Comparison of ENCODE assay signal across 8 cellular contexts in the genomic region with DNA sequence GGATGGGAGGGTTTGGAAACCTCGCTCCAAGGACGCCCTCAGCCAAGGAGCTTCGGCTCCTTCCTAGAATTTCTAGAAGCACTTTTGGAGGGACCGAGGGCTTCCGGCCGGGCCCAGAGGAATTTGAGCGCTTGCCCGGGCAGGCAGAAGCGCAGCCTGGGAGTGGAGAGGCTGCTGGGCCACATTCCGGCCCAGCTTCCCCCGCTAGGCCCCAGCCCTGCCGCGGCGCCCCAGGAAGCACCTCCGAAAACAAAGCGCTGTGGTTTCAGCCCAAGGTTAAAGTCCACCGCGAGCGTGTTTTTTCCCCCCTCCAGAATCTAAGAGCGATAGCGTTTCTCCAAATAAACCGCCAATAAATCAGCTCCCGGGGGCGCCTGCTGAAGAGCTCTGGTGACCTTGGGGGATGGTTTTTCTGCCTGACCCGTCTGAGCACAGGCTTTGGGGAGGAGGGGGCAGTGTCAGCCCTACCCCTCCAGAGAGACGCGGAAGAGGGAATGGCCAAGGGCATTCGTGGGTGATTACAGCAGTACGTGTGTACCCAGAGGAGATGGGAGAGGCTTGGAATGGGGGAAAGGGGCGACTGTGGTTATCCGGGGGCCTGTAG. TPM values are rescaled to one million over a fixed set of nuclear protein-coding genes. Genes with fewer than 3 reads are reported as not detected.
DNase-seq lines count a peak whose midpoint lies in the region; ATAC-seq, FAIRE-seq and TF ChIP-seq lines count a peak whose summit lies in the region.

No MANE protein-coding gene starts in this region.

- no peak for ATAC-seq in stimulated activated naive B cell treated with anti-CD40 and anti-IgM and Interleukin-4, amounts not matched to agents 10 μg/mL and 1 μg/mL and 100 μg/mL, for 72 hours (replicated peaks)
- ATAC-seq in HG03139 (IDR thresholded peaks at IDR 0.05; ENCODE audit: unreplicated experiment): no peak
- ATAC-seq in GM19351 (IDR thresholded peaks at IDR 0.05; ENCODE audit: unreplicated experiment): no peak
- ATAC-seq in GM21423 (IDR thresholded peaks at IDR 0.05; ENCODE audit: unreplicated experiment): no peak

- H3K4me3 ChIP-seq in keratinocyte (ENCODE audit: control insufficient read depth in 2 of 3, extremely low read depth in 1 of 3, insufficient read depth in 2 of 3, low read depth in 1 of 3, low read length in 3 of 3): peak overlapping the region; percentile 87 to 94 (median 93)

- peaks cover 62% of the 10 kb centered on the region for H3K79me2 ChIP-seq in keratinocyte (ENCODE audit: control insufficient read depth, insufficient read depth, low read length)

- peaks cover 27% of the 10 kb centered on the region for H3K4me1 Mint-ChIP-seq in brain
- peaks cover 27 to 57% of the 10 kb centered on the region in 2 donors for H3K4me1 Mint-ChIP-seq in stimulated activated naive B cell treated with anti-CD40 and anti-IgM and Interleukin-4, amounts not matched to agents 10 μg/mL and 1 μg/mL and 100 μg/mL, for 72 hours

- H3K27ac ChIP-seq in keratinocyte (ENCODE audit: control insufficient read depth, insufficient read depth, low read length): peak overlapping the region; percentile 96

- peak overlapping the region; percentile 94 to 100 (median 97) for H3K4me3 Mint-ChIP-seq in brain
- H3K4me3 Mint-ChIP-seq in stimulated activated naive B cell treated with anti-CD40 and anti-IgM and Interleukin-4, amounts not matched to agents 10 μg/mL and 1 μg/mL and 100 μg/mL, for 72 hours: peak overlapping the region; percentile 12 to 35

- H4K20me1 ChIP-seq in keratinocyte (ENCODE audit: control insufficient read depth, extremely low read depth, insufficient read depth, low read length): no peaks in the 10 kb centered on the region

- peak; percentile 37 for DNase-seq in D341Med (ENCODE audit: low spot score)
- peak; percentile 56 for DNase-seq in HuH-7.5 (ENCODE audit: low spot score)
- no peak for DNase-seq in keratinocyte (ENCODE audit: low read depth, low spot score)
- no peak for DNase-seq in stimulated activated naive B cell treated with anti-CD40 and anti-IgM and Interleukin-4, amounts not matched to agents 10 μg/mL and 1 μg/mL and 100 μg/mL, for 72 hours

- H3K36me3 ChIP-seq in keratinocyte (ENCODE audit: control insufficient read depth in 2 of 2, extremely low read depth in 1 of 2, insufficient read depth in 2 of 2, low read length in 2 of 2): peaks cover 2 to 5% of the 10 kb centered on the region in 2 experiments

- H3K9ac ChIP-seq in keratinocyte (ENCODE audit: control insufficient read depth, extremely low read depth, insufficient read depth, low read length): peak overlapping the region; percentile 99

- no peaks in the 10 kb centered on the region for H3K27me3 ChIP-seq in keratinocyte (ENCODE audit: control insufficient read depth, extremely low read depth, insufficient read depth, low read length)

- H2AFZ ChIP-seq in keratinocyte (ENCODE audit: control insufficient read depth, low read length): peak overlapping the region; percentile 15

- peaks cover 0 to 24% (median 14%) of the 10 kb centered on the region in 5 experiments for H3K9me3 Mint-ChIP-seq in brain
- peaks cover 2 to 4% of the 10 kb centered on the region in 2 donors for H3K9me3 Mint-ChIP-seq in stimulated activated naive B cell treated with anti-CD40 and anti-IgM and Interleukin-4, amounts not matched to agents 10 μg/mL and 1 μg/mL and 100 μg/mL, for 72 hours

- peaks cover 26% of the 10 kb centered on the region for H3K27me3 Mint-ChIP-seq in brain
- H3K27me3 Mint-ChIP-seq in stimulated activated naive B cell treated with anti-CD40 and anti-IgM and Interleukin-4, amounts not matched to agents 10 μg/mL and 1 μg/mL and 100 μg/mL, for 72 hours: peaks cover 65 to 92% of the 10 kb centered on the region in 2 donors

- H3K4me1 ChIP-seq in keratinocyte (ENCODE audit: control insufficient read depth, extremely low read depth, insufficient read depth, low read length): peaks cover 10% of the 10 kb centered on the region

- H3K9me3 ChIP-seq in keratinocyte (ENCODE audit: control insufficient read depth, low read depth, low read length): no peaks in the 10 kb centered on the region

- no peak for TF ChIP-seq CTCF in brain (conservative IDR thresholded peaks at IDR 0.05)
- TF ChIP-seq CTCF in keratinocyte (optimal IDR thresholded peaks at IDR 0.05 in 1 of 3, IDR thresholded peaks at IDR 0.05 in 1 of 3, conservative IDR thresholded peaks at IDR 0.05 in 1 of 3; ENCODE audit: extremely low read depth in 1 of 3, insufficient read depth in 2 of 3, low read length in 3 of 3): no peak

- peak overlapping the region; percentile 83 for H3K4me2 ChIP-seq in keratinocyte (ENCODE audit: control insufficient read depth, extremely low read depth, insufficient read depth, low read depth, low read length)

- no peaks in the 10 kb centered on the region for H3K9me1 ChIP-seq in keratinocyte (ENCODE audit: control insufficient read depth, extremely low read depth, insufficient read depth, low read length)

- FAIRE-seq in keratinocyte (lab: Jason Lieb, UNC): no peak

- peaks cover 29% of the 10 kb centered on the region for H3K36me3 Mint-ChIP-seq in brain
- H3K36me3 Mint-ChIP-seq in stimulated activated naive B cell treated with anti-CD40 and anti-IgM and Interleukin-4, amounts not matched to agents 10 μg/mL and 1 μg/mL and 100 μg/mL, for 72 hours: peaks cover 2 to 7% of the 10 kb centered on the region in 2 donors

- dilution Hi-C loops in keratinocyte (cut with MboI; ENCODE audit: extremely low pct_ligation_motif_present, low sequenced_read_pairs): no loop called here

- peak overlapping the region; percentile 99 to 100 (median 100) for H3K27ac Mint-ChIP-seq in brain
- peak overlapping the region; percentile 82 for H3K27ac Mint-ChIP-seq in stimulated activated naive B cell treated with anti-CD40 and anti-IgM and Interleukin-4, amounts not matched to agents 10 μg/mL and 1 μg/mL and 100 μg/mL, for 72 hours

RNA-seq across cellular contexts. Expression of a gene that starts 5.7 kb away (rescaled TPM):
- 36.8 TPM for polyA plus RNA-seq in brain (ENCODE audit: insufficient read depth, low read depth, low replicate concordance)
- 9.3 to 25.7 TPM (median 13.2 TPM) in 3 replicates for polyA plus RNA-seq in keratinocyte
- polyA plus RNA-seq in keratinocyte (2011; ENCODE audit: low read depth): 18.5 TPM
- 7.1 and 13.8 TPM in 2 replicates for polyA plus RNA-seq in keratinocyte (2011; cell fraction: cytosol; rRNA removed)
- 62.2 and 62.8 TPM in 2 replicates for polyA plus RNA-seq in keratinocyte (2011; cell fraction: nucleus; rRNA removed)
- 15.0 and 64.6 TPM in 2 replicates for polyA plus RNA-seq in keratinocyte (2012; ENCODE audit: low replicate concordance)
- polyA minus RNA-seq in keratinocyte: 29.6 to 131 TPM (median 30.0 TPM) in 3 replicates
- 74.2 TPM for polyA minus RNA-seq in keratinocyte (2011; cell fraction: cytosol; rRNA and poly(A)+ RNA removed)
- polyA minus RNA-seq in keratinocyte (2011; cell fraction: nucleus; rRNA and poly(A)+ RNA removed): 86.9 and 115 TPM in 2 replicates

Comparison
In these comparisons a context has a peak if more than half of its experiments do, and no peak if none do; other contexts are left out.
1. DNase-seq: peak in D341Med (single experiment) and HuH-7.5 (single experiment); none in keratinocyte (single experiment) and stimulated activated naive B cell treated with anti-CD40 and anti-IgM and Interleukin-4, amounts not matched to agents 10 μg/mL and 1 μg/mL and 100 μg/mL, for 72 hours (single experiment).